Comparison of ENCODE assay signal across 8 cellular contexts in genomic region chr18:28176933-28177827, GRCh38. TPM values are rescaled to one million over a fixed set of nuclear protein-coding genes. Genes with fewer than 3 reads are reported as not detected.
DNase-seq lines count a peak whose midpoint lies in the region; ATAC-seq and TF ChIP-seq lines count a peak whose summit lies in the region.

TSS of gene CDH2 (minus strand) at chr18:28177130. CDS start at chr18:28177022, 108 bp downstream.

- DNase-seq in GM03348 (ENCODE audit: low spot score), result peak; percentile 93
- peak; percentile 84 to 87 for DNase-seq in SJSA1 (ENCODE audit: low read depth in 1 of 2, low spot score in 2 of 2)
- peak; percentile 74 for DNase-seq in dedifferentiated amniotic fluid mesenchymal stem cell (ENCODE audit: extremely low spot score)
- DNase-seq in left kidney (ENCODE audit: low read depth, low spot score), result peak; percentile 98
- DNase-seq in stimulated activated naive CD8-positive, alpha-beta T cell treated with anti-CD3 and anti-CD28 coated beads, Interleukin-15, Interleukin-2, amounts not matched to agents 100 U/mL and 50 U/mL, for 24 hours, result peak; percentile 16

- TF ChIP-seq RAD21 in Ishikawa (IDR thresholded peaks at IDR 0.05; ENCODE audit: low read depth), result no peak

- H3K4me3 ChIP-seq in SJSA1, result peak within 1 kb of the TSS; percentile 93

- peaks cover 28% of the 10 kb centered on the region for H3K4me1 ChIP-seq in SJSA1 (replicated peaks)

- H3K27me3 ChIP-seq in SJSA1 (replicated peaks), result no peaks in the 10 kb centered on the region

- peak within 1 kb of the TSS; percentile 67 for H3K27ac ChIP-seq in SJSA1

- TF ChIP-seq EP300 in Ishikawa (IDR thresholded peaks at IDR 0.05; ENCODE audit: borderline replicate concordance), result no peak

- no peaks in the 10 kb centered on the region for H3K9me3 ChIP-seq in SJSA1 (replicated peaks)

- ATAC-seq in stimulated activated naive CD8-positive, alpha-beta T cell treated with anti-CD3 and anti-CD28 coated beads, Interleukin-15, Interleukin-2, amounts not matched to agents 100 U/mL and 50 U/mL, for 24 hours, result peak; percentile 50
- no peak for ATAC-seq in GM21786 (IDR thresholded peaks at IDR 0.05; ENCODE audit: unreplicated experiment)
- no peak for ATAC-seq in HG03175 (IDR thresholded peaks at IDR 0.05; ENCODE audit: unreplicated experiment)

- peaks cover 7% of the 10 kb centered on the region for H3K36me3 ChIP-seq in SJSA1

TF ChIP-seq in Ishikawa, 13 proteins besides CTCF, POLR2A, EP300 and RAD21:
- TF ChIP-seq YY1 (IDR thresholded peaks at IDR 0.05; ENCODE audit: low read depth) (no peak), REST (IDR thresholded peaks at IDR 0.05; ENCODE audit: low read depth) (no peak), MAX (IDR thresholded peaks at IDR 0.05) (peak; percentile 35; the same call in 1 of the 2 replicates), TCF12 (IDR thresholded peaks at IDR 0.05; ENCODE audit: low read depth) (no peak), EGR1 (IDR thresholded peaks at IDR 0.05) (peak; percentile 30; the same call in 1 of the 2 replicates), USF1 (IDR thresholded peaks at IDR 0.05) (no peak)

RNA-seq across cellular contexts. Expression of gene CDH2, which starts in this region (rescaled TPM):
- total RNA-seq in SJSA1 (2014; rRNA removed; shearing (Covaris generic)), result 47.2 and 75.7 TPM in 2 replicates

Comparison
In these comparisons a context has a peak if more than half of its experiments do, and no peak if none do; other contexts are left out.
1. DNase-seq: peak in every context shown above with its lines; median percentile 98 in left kidney; 93 in GM03348; 86 in SJSA1; 74 in dedifferentiated amniotic fluid mesenchymal stem cell; 16 in stimulated activated naive CD8-positive, alpha-beta T cell treated with anti-CD3 and anti-CD28 coated beads, Interleukin-15, Interleukin-2, amounts not matched to agents 100 U/mL and 50 U/mL, for 24 hours.